Comparison of ENCODE assay signal across 27 cellular contexts in the genomic region with DNA sequence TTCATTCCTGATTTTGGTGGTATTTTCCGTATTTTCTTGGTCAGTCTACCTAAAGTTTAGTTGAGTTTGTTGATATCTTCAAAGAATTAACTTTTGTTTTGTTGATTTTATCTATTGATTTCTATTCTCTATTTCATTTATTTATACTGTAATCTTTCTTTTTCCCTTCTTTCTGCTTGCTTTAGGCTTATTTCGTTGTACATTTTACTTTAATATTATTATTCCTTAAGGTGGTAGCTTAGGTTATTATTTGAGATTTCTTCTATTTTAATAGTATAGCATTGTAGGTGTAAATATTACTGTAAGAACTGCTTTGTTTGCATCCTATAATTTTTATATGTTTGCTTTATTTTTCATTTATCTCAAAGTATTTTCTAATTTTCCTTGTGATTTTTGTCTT. TPM values are rescaled to one million over a fixed set of nuclear protein-coding genes. Genes with fewer than 3 reads are reported as not detected.
"Had no signal": no experiment of that assay in that cellular context is flagged by ENCODE, and none has a peak within 500 bp of the region (broad histone marks: within the 10 kb centered on the region; RNA-seq: fewer than 3 reads in every experiment).

No MANE protein-coding gene starts in this region.

- DNase-seq: naive thymus-derived CD4-positive, alpha-beta T cell; natural killer cell; occipital lobe; ovary; retina; right cardiac atrium; right lobe of liver; stimulated activated CD4-positive, alpha-beta T cell treated with anti-CD3 and anti-CD28 coated beads, Interleukin-15, amount 100 ng/mL, for 24 hours; stimulated activated CD4-positive, alpha-beta T cell treated with anti-CD3 and anti-CD28 coated beads, Interleukin-2, amount 100 ng/mL, for 24 hours; stimulated activated CD4-positive, alpha-beta T cell treated with anti-CD3 and anti-CD28 coated beads, Interleukin-2, amount 100 ng/mL, for 48 hours; stimulated activated CD4-positive, alpha-beta T cell treated with anti-CD3 and anti-CD28 coated beads, Interleukin-4, amount 100 ng/mL, for 24 hours; stimulated activated naive B cell treated with anti-CD40 and anti-IgM and Interleukin-4, amounts not matched to agents 10 μg/mL and 1 μg/mL and 100 μg/mL, for 72 hours; stimulated activated naive CD4-positive, alpha-beta T cell treated with Interleukin-2 at 50 U/mL for 16 hours; stomach; thyroid gland; trophoblast cell; upper lobe of left lung had no signal

- H3K27me3 ChIP-seq: neural progenitor cell, ovary, right lobe of liver, stomach, thyroid gland, tibial nerve, upper lobe of left lung had no signal

- H3K4me2 ChIP-seq: neural progenitor cell had no signal

- H3K4me3 ChIP-seq: neural progenitor cell, ovary, prostate gland, right lobe of liver, skin epidermis, stomach, thoracic aorta, thyroid gland, tibial nerve, upper lobe of left lung had no signal

- H2AFZ ChIP-seq: neural progenitor cell had no signal

- H3K9ac ChIP-seq: neural progenitor cell had no signal

- ATAC-seq: naive thymus-derived CD4-positive, alpha-beta T cell; natural killer cell; right cardiac atrium; right lobe of liver; stimulated activated effector memory CD8-positive, alpha-beta T cell treated with anti-CD3 and anti-CD28 coated beads, Interleukin-12 subunit alpha, Interleukin-12 subunit beta, amount 100 ng/mL, for 72 hours; stimulated activated naive B cell treated with anti-CD40 and anti-IgM and Interleukin-4, amounts not matched to agents 10 μg/mL and 1 μg/mL and 100 μg/mL, for 72 hours had no signal

- H3K9me3 ChIP-seq: ovary, prostate gland, right lobe of liver, stomach, thoracic aorta, thyroid gland, tibial nerve, upper lobe of left lung had no signal

- FAIRE-seq: urothelium cell line had no signal

- H3K27ac ChIP-seq: neural progenitor cell, ovary, prostate gland, right lobe of liver, skin epidermis, stomach, thoracic aorta, thyroid gland, tibial nerve, upper lobe of left lung had no signal

- H3K4me1 ChIP-seq: neural progenitor cell, prostate gland, right lobe of liver, thyroid gland, tibial nerve, upper lobe of left lung had no signal

- H3K36me3 ChIP-seq: neural progenitor cell, ovary, prostate gland, right lobe of liver, stomach, thoracic aorta, thyroid gland, tibial nerve, upper lobe of left lung had no signal

RNA-seq across cellular contexts. Expression of gene KLRF1, which starts 21.4 kb away (rescaled TPM):
- total RNA-seq: osteoblast, prostate gland, temporal lobe had no signal
- polyA plus RNA-seq: neural cell had no signal

RNA-seq across cellular contexts. Expression of gene CD69, which starts 45.2 kb away (rescaled TPM):
- total RNA-seq: osteoblast had no signal
